Comparison of ENCODE assay signal across 27 cellular contexts in the genomic region with DNA sequence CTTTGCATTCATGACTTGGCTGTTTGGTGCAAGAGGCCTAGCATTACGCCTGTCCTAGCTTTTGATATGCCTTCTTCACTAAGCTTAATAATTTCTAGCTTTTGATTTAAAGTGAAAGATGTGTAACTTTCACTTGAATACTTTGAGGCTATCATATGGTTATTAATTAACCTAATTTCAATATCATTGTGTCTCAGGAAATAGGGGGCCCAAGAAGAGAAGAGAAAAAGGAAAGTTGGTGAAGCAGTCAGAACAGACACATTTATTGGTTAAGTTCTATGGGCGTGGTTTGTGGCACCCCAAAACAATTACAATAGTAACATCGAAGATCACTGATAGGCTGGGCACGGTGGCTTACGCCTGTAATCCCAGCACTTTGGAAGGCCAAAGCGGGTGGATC. TPM values are rescaled to one million over a fixed set of nuclear protein-coding genes. Genes with fewer than 3 reads are reported as not detected.
DNase-seq lines count a peak whose midpoint lies in the region; ATAC-seq and TF ChIP-seq lines count a peak whose summit lies in the region.
"Had no signal": no experiment of that assay in that cellular context is flagged by ENCODE, and none has a peak within 500 bp of the region (broad histone marks: within the 10 kb centered on the region; RNA-seq: fewer than 3 reads in every experiment).

No MANE protein-coding gene starts in this region.

- no peaks in the 10 kb centered on the region for H3K79me2 ChIP-seq in hepatocyte

- no peaks in the 10 kb centered on the region for H3K27me3 ChIP-seq in hepatocyte
- no peaks in the 10 kb centered on the region for H3K27me3 ChIP-seq in right cardiac atrium (ENCODE audit: control insufficient read depth, insufficient read depth)
- H3K27me3 ChIP-seq: BLaER1 treated with 17β-estradiol and CSF1 and Interleukin-3, amounts not matched to agents 10 nM and 100 nM; Peyer's patch had no signal

- peaks cover 51% of the 10 kb centered on the region for H3K36me3 Mint-ChIP-seq in central memory CD8-positive, alpha-beta T cell (ENCODE audit: insufficient read depth)
- H3K36me3 Mint-ChIP-seq in nephron (ENCODE audit: low read depth), result peaks cover 32% of the 10 kb centered on the region

- H3K4me1 ChIP-seq in hepatocyte (ENCODE audit: insufficient read depth), result peaks cover 4% of the 10 kb centered on the region
- H3K4me1 ChIP-seq in right cardiac atrium (ENCODE audit: control insufficient read depth, insufficient read depth, low read length), result no peaks in the 10 kb centered on the region
- H3K4me1 ChIP-seq: BLaER1 treated with 17β-estradiol and CSF1 and Interleukin-3, amounts not matched to agents 10 nM and 100 nM; Peyer's patch had no signal

- no peaks in the 10 kb centered on the region for H4K20me1 ChIP-seq in hepatocyte (ENCODE audit: insufficient read depth, poor library complexity, severe bottlenecking)

- H3K36me3 ChIP-seq in hepatocyte (replicated peaks; ENCODE audit: insufficient read depth, low read depth), result no peaks in the 10 kb centered on the region

- H2AFZ ChIP-seq in hepatocyte, result no peak overlapping the region
- H2AFZ ChIP-seq: GM23248 had no signal

- WGBS in hepatocyte (ENCODE audit: low lambda C conversion rate, missing lambda C conversion rate), result 97% methylated on average over 6 of the region's 6 CpGs
- WGBS in right cardiac atrium, result 96% methylated on average over 6 of the region's 6 CpGs

- intact Hi-C loops in right cardiac atrium (cut with DNase I), result no loop called here

- no peaks in the 10 kb centered on the region for H3K9me3 Mint-ChIP-seq in central memory CD8-positive, alpha-beta T cell
- no peaks in the 10 kb centered on the region for H3K9me3 Mint-ChIP-seq in nephron
- H3K9me3 Mint-ChIP-seq: IgD-negative memory B cell had no signal

- H3K27me3 Mint-ChIP-seq in central memory CD8-positive, alpha-beta T cell, result no peaks in the 10 kb centered on the region
- H3K27me3 Mint-ChIP-seq in nephron (ENCODE audit: low read depth), result no peaks in the 10 kb centered on the region
- H3K27me3 Mint-ChIP-seq: CD4-positive, alpha-beta memory T cell; IgD-negative memory B cell had no signal

- TF ChIP-seq CTCF in nephron (IDR thresholded peaks at IDR 0.05; ENCODE audit: unreplicated experiment in 3 of 3), result no peak
- TF ChIP-seq CTCF in hepatocyte (IDR thresholded peaks at IDR 0.05; ENCODE audit: poor library complexity), result no peak

- no peak overlapping the region for H3K4me2 ChIP-seq in hepatocyte
- H3K4me2 ChIP-seq: BLaER1 treated with 17β-estradiol and CSF1 and Interleukin-3, amounts not matched to agents 10 nM and 100 nM had no signal

- no peaks in the 10 kb centered on the region for H3K9me2 ChIP-seq in hepatocyte (replicated peaks; ENCODE audit: insufficient read depth)

- H3K9me3 ChIP-seq in hepatocyte (ENCODE audit: low read depth) (no peaks in the 10 kb centered on the region), right cardiac atrium (ENCODE audit: control insufficient read depth, low read length) (no peaks in the 10 kb centered on the region)
- H3K9me3 ChIP-seq: BLaER1 treated with 17β-estradiol and CSF1 and Interleukin-3, amounts not matched to agents 10 nM and 100 nM; Peyer's patch had no signal

- no peak for DNase-seq in central memory CD8-positive, alpha-beta T cell (ENCODE audit: low spot score in 2 of 2)
- DNase-seq in hepatocyte (ENCODE audit: low spot score) (no peak), OCI-M2 (lab: John Stamatoyannopoulos, UW; ENCODE audit: unreplicated experiment) (no peak), right cardiac atrium (no peak)
- DNase-seq: CD4-positive, alpha-beta memory T cell; COR-L47; DMS53; GM23248; H7; NCI-H1092; NCI-H1417 treated with DMSO at 0.1 percent for 48 hours; NCI-H187; NCI-H2081 treated with DMSO at 0.1 percent for 48 hours; NCI-H2171; NCI-H226; NCI-H510A; NCI-H69; Peyer's patch; SIG-M5 had no signal

- peaks cover 12% of the 10 kb centered on the region for H3K4me1 Mint-ChIP-seq in central memory CD8-positive, alpha-beta T cell
- H3K4me1 Mint-ChIP-seq in nephron, result no peaks in the 10 kb centered on the region

- H3K4me3 ChIP-seq in hepatocyte (no peak overlapping the region), right cardiac atrium (ENCODE audit: low read length) (no peak overlapping the region)
- H3K4me3 ChIP-seq: BLaER1 treated with 17β-estradiol and CSF1 and Interleukin-3, amounts not matched to agents 10 nM and 100 nM; GM23248; Peyer's patch; SK-N-MC had no signal

- ATAC-seq in GM19438 (IDR thresholded peaks at IDR 0.05; ENCODE audit: low read depth, unreplicated experiment) (peak; percentile 89), HG03342 (IDR thresholded peaks at IDR 0.05; ENCODE audit: unreplicated experiment) (peak; percentile 67), right cardiac atrium (no peak)
- no peak for ATAC-seq in central memory CD8-positive, alpha-beta T cell (replicated peaks; ENCODE audit: extremely low read depth, poor library complexity, severe bottlenecking)

- no peak overlapping the region for H3K27ac ChIP-seq in hepatocyte
- no peak overlapping the region for H3K27ac ChIP-seq in right cardiac atrium (ENCODE audit: low read length)
- H3K27ac ChIP-seq: BLaER1 treated with 17β-estradiol and CSF1 and Interleukin-3, amounts not matched to agents 10 nM and 100 nM; GM23248; HL-60; Peyer's patch; SK-N-MC had no signal

- H3K27ac Mint-ChIP-seq in central memory CD8-positive, alpha-beta T cell (ENCODE audit: low read depth), result peak overlapping the region; percentile 0
- H3K27ac Mint-ChIP-seq in nephron, result peak overlapping the region; percentile 76 to 84 (median 77)
- H3K27ac Mint-ChIP-seq: IgD-negative memory B cell had no signal

- no peak overlapping the region for H3K4me3 Mint-ChIP-seq in central memory CD8-positive, alpha-beta T cell
- H3K4me3 Mint-ChIP-seq in nephron, result no peak overlapping the region
- H3K4me3 Mint-ChIP-seq: CD4-positive, alpha-beta memory T cell; IgD-negative memory B cell had no signal

RNA-seq across cellular contexts. Expression of gene F2RL2, which starts 40.9 kb away (rescaled TPM):
- total RNA-seq in hepatocyte (2.3 and 2.6 TPM in 2 replicates), right cardiac atrium (1 to 10 TPM in 1 of 4 donors, under 1 TPM in 3; 0.11 to 1.4 (median 0.32) TPM)
- polyA plus RNA-seq in hepatocyte (1.5 and 1.9 TPM in 2 replicates), right cardiac atrium (0.11 TPM)
- total RNA-seq: CD4-positive, alpha-beta memory T cell; GM23248; OCI-LY7 had no signal
- polyA plus RNA-seq: GM23248 had no signal

RNA-seq across cellular contexts. Expression of gene F2R, which starts 51.9 kb away (rescaled TPM):
- 48.1 and 48.9 TPM in 2 replicates for total RNA-seq in hepatocyte
- polyA plus RNA-seq in hepatocyte, result 27.1 and 33.5 TPM in 2 replicates
- 10 to 100 TPM in 1 of 4 donors, 1 to 10 TPM in 3; 6.4 to 22.1 (median 8.5) TPM for total RNA-seq in right cardiac atrium
- polyA plus RNA-seq in right cardiac atrium, result 4.3 TPM

Comparison
In these comparisons a context has a peak if more than half of its experiments do, and no peak if none do; other contexts are left out.
1. ATAC-seq: peak in GM19438 (single experiment) and HG03342 (single experiment); none in central memory CD8-positive, alpha-beta T cell (single experiment) and right cardiac atrium (0 of 2).